Comparison of ENCODE assay signal across 27 cellular contexts in the genomic region with DNA sequence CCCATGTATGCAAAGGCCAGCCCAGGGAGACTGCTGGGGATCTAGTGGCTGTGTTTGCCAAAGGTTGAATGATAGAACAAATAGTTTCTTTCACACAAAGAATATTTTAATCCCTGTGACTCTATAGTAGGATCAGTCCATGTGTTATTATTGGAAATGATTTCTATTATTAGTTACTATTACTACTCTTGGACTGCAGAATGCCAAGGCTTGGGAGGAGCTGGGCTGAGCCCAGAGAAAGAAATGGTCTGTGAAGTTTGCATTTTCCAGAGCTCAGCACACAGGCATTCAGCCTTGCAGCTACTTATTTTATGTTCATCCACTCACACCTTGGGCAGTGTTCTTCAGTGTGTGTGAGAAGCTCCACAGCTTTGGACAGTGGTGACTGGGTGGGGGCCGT.
"Had no signal": no experiment of that assay in that cellular context is flagged by ENCODE, and none has a peak within 500 bp of the region (broad histone marks: within the 10 kb centered on the region; RNA-seq: fewer than 3 reads in every experiment).

No MANE protein-coding gene starts in this region.

- H3K36me3 Mint-ChIP-seq: activated CD8-positive, alpha-beta memory T cell treated with anti-CD3 and anti-CD28 coated beads, Interleukin-2, amount 10 ng/mL, durations not matched to agents 7 days and 5 days; activated naive CD8-positive, alpha-beta T cell; natural killer cell; stimulated activated effector memory CD8-positive, alpha-beta T cell treated with anti-CD3 and anti-CD28 coated beads, Interleukin-12 subunit alpha, Interleukin-12 subunit beta, amount 100 ng/mL, for 72 hours had no signal

- H3K36me3 ChIP-seq: breast epithelium, esophagus squamous epithelium, right lobe of liver, stomach, thyroid gland, upper lobe of right lung had no signal

- H3K4me1 ChIP-seq: breast epithelium, stomach, upper lobe of right lung had no signal

- H3K27ac Mint-ChIP-seq: activated B cell treated with CpG ODN at 0.5 μM for 24 hours; activated CD4-positive, alpha-beta T cell treated with anti-CD3 and anti-CD28 coated beads for 36 hours; activated CD8-positive, alpha-beta memory T cell treated with anti-CD3 and anti-CD28 coated beads, Interleukin-2, amount 10 ng/mL, durations not matched to agents 7 days and 5 days; activated CD8-positive, alpha-beta T cell treated with anti-CD3 and anti-CD28 coated beads, Interleukin-2, amount 10 ng/mL, durations not matched to agents 7 days and 5 days; natural killer cell; progenitor cell of endocrine pancreas; stimulated activated effector memory CD8-positive, alpha-beta T cell treated with anti-CD3 and anti-CD28 coated beads, Interleukin-12 subunit alpha, Interleukin-12 subunit beta, amount 100 ng/mL, for 72 hours; T-helper 2 cell treated with Interferon-gamma antibody and Interleukin-4, amounts not matched to agents 5 μg/mL and 100 μg/mL, for 36 hours had no signal

- DNase-seq: activated B cell treated with CpG ODN at 0.5 μM for 24 hours; activated CD4-positive, alpha-beta T cell treated with anti-CD3 and anti-CD28 coated beads for 36 hours; activated CD8-positive, alpha-beta memory T cell treated with anti-CD3 and anti-CD28 coated beads, Interleukin-2, amount 10 ng/mL, durations not matched to agents 7 days and 5 days; activated CD8-positive, alpha-beta T cell treated with anti-CD3 and anti-CD28 coated beads, Interleukin-2, amount 10 ng/mL, durations not matched to agents 7 days and 5 days; activated naive CD4-positive, alpha-beta T cell treated with Interleukin-2 at 50 U/mL for 16 hours; activated T-cell treated with anti-CD3 and anti-CD28 coated beads, Interleukin-2, amount 50 U/mL, for 48 hours; dermis blood vessel endothelial cell; effector CD4-positive, alpha-beta T cell; esophagus squamous epithelium; left colon; mammary epithelial cell; midbrain; natural killer cell; right lobe of liver; small intestine; stimulated activated CD4-positive, alpha-beta T cell treated with anti-CD3 and anti-CD28 coated beads, Interleukin-4, amount 100 ng/mL, for 24 hours; stomach; T-helper 1 cell; thyroid gland; upper lobe of right lung had no signal

- H3K4me3 Mint-ChIP-seq: activated B cell treated with CpG ODN at 0.5 μM for 24 hours; activated CD4-positive, alpha-beta T cell treated with anti-CD3 and anti-CD28 coated beads for 36 hours; activated CD8-positive, alpha-beta memory T cell treated with anti-CD3 and anti-CD28 coated beads, Interleukin-2, amount 10 ng/mL, durations not matched to agents 7 days and 5 days; activated CD8-positive, alpha-beta T cell treated with anti-CD3 and anti-CD28 coated beads, Interleukin-2, amount 10 ng/mL, durations not matched to agents 7 days and 5 days; activated naive CD8-positive, alpha-beta T cell; central memory CD8-positive, alpha-beta T cell; natural killer cell; stimulated activated effector memory CD8-positive, alpha-beta T cell treated with anti-CD3 and anti-CD28 coated beads, Interleukin-12 subunit alpha, Interleukin-12 subunit beta, amount 100 ng/mL, for 72 hours; T-helper 2 cell treated with Interferon-gamma antibody and Interleukin-4, amounts not matched to agents 5 μg/mL and 100 μg/mL, for 36 hours had no signal

- H3K27me3 Mint-ChIP-seq: activated CD8-positive, alpha-beta memory T cell treated with anti-CD3 and anti-CD28 coated beads, Interleukin-2, amount 10 ng/mL, durations not matched to agents 7 days and 5 days; activated naive CD8-positive, alpha-beta T cell; central memory CD8-positive, alpha-beta T cell had no signal

- H3K9me3 ChIP-seq: breast epithelium, esophagus squamous epithelium, right lobe of liver, stomach, thyroid gland, upper lobe of right lung had no signal

- H3K4me3 ChIP-seq: breast epithelium, esophagus squamous epithelium, right lobe of liver, stomach, thyroid gland, upper lobe of right lung had no signal

- H3K9me3 Mint-ChIP-seq: activated B cell treated with CpG ODN at 0.5 μM for 24 hours; natural killer cell; T-helper 2 cell treated with Interferon-gamma antibody and Interleukin-4, amounts not matched to agents 5 μg/mL and 100 μg/mL, for 36 hours had no signal

- H3K27me3 ChIP-seq: breast epithelium, right lobe of liver, stomach, thyroid gland, upper lobe of right lung had no signal

- H3K4me1 Mint-ChIP-seq: activated B cell treated with CpG ODN at 0.5 μM for 24 hours; activated CD4-positive, alpha-beta T cell treated with anti-CD3 and anti-CD28 coated beads for 36 hours; activated CD8-positive, alpha-beta memory T cell treated with anti-CD3 and anti-CD28 coated beads, Interleukin-2, amount 10 ng/mL, durations not matched to agents 7 days and 5 days; central memory CD8-positive, alpha-beta T cell; stimulated activated effector memory CD8-positive, alpha-beta T cell treated with anti-CD3 and anti-CD28 coated beads, Interleukin-12 subunit alpha, Interleukin-12 subunit beta, amount 100 ng/mL, for 72 hours had no signal

- H3K27ac ChIP-seq: breast epithelium, epithelial cell of prostate, esophagus squamous epithelium, right lobe of liver, stomach, thyroid gland, upper lobe of right lung had no signal

- ATAC-seq: activated CD4-positive, alpha-beta T cell treated with anti-CD3 and anti-CD28 coated beads for 36 hours; activated CD8-positive, alpha-beta memory T cell treated with anti-CD3 and anti-CD28 coated beads, Interleukin-2, amount 10 ng/mL, durations not matched to agents 7 days and 5 days; activated CD8-positive, alpha-beta T cell treated with anti-CD3 and anti-CD28 coated beads, Interleukin-2, amount 10 ng/mL, durations not matched to agents 7 days and 5 days; left colon; natural killer cell; right lobe of liver; stimulated activated effector memory CD8-positive, alpha-beta T cell treated with anti-CD3 and anti-CD28 coated beads, Interleukin-12 subunit alpha, Interleukin-12 subunit beta, amount 100 ng/mL, for 72 hours; upper lobe of right lung had no signal
